In the genomic region with DNA sequence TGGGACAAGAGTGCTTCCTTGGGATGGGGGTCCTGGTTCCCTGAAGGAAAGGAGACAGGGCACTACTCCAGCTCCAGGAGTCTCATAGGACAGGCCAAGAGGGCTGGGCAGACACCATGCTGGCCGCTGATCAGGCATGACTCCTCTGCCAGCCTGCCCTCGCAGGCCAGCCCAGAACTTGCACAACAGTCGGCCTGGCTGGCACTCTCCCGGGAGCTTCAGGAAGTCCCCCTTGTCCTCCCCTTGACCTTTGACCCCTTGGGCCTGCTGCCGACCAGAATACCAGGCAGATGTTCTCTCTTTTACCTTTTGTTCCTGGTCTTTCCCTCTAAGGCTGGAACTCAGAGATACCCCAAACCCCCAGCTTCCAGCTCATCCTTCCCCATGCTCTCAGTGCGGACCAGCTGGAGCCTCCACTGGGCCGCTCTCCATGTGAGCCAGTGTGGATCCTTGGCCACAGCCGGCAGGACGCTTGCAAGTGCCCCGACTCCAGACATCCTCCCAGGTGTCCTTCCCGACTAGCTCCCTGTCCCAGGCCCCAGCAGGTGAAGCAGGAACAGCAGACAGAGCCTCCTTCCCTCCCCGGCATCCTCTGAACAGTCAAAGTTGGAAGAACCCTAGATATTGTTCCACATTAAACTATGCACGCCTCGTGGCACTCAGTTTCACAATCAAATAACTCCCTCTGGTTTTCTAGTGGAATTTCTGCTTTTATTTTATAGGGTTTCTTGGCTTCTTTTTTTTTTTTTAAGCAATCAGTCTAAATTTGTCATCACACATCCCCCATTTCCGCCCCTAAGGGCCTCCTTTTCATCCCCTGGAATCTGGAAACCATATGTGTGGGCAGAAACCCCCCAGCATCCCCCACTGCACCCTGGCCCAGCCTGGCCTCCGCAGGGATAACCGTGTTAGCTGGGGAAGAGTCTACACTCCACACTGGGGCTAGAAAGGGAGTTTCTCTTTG, we compare ENCODE assay signal across 16 cellular contexts. TPM values are rescaled to one million over a fixed set of nuclear protein-coding genes. Genes with fewer than 3 reads are reported as not detected.
DNase-seq lines count a peak whose midpoint lies in the region; ATAC-seq and TF ChIP-seq lines count a peak whose summit lies in the region.
"Had no signal": no experiment of that assay in that cellular context is flagged by ENCODE, and none has a peak within 500 bp of the region (broad histone marks: within the 10 kb centered on the region; RNA-seq: fewer than 3 reads in every experiment).

No MANE protein-coding gene starts in this region.

- POLR2A ChIA-PET in Caco-2 (lab: Charles Lee): interaction anchor here (1.8 kb wide), 1 partner anchor 19 kb away, joined by 6 read pairs; no protein-coding TSS in a partner anchor

- H3K79me2 ChIP-seq in hepatocyte: no peaks in the 10 kb centered on the region

- peaks cover 26% of the 10 kb centered on the region for H3K4me1 Mint-ChIP-seq in activated naive CD4-positive, alpha-beta T cell treated with anti-CD3 and anti-CD28 coated beads, Interleukin-2, amount 10 ng/mL, durations not matched to agents 7 days and 5 days
- H3K4me1 Mint-ChIP-seq in activated naive CD4-positive, alpha-beta T cell treated with anti-CD3 and anti-CD28 coated beads for 36 hours (ENCODE audit: low read depth): peaks cover 9% of the 10 kb centered on the region
- peaks cover 12% of the 10 kb centered on the region for H3K4me1 Mint-ChIP-seq in Caco-2 (ENCODE audit: low read depth, unreplicated experiment)

- H3K4me3 Mint-ChIP-seq in activated naive CD4-positive, alpha-beta T cell treated with anti-CD3 and anti-CD28 coated beads, Interleukin-2, amount 10 ng/mL, durations not matched to agents 7 days and 5 days: no peak overlapping the region
- H3K4me3 Mint-ChIP-seq in activated naive CD4-positive, alpha-beta T cell treated with anti-CD3 and anti-CD28 coated beads for 36 hours: no peak overlapping the region
- H3K4me3 Mint-ChIP-seq in Caco-2 (ENCODE audit: unreplicated experiment): no peak overlapping the region
- H3K4me3 Mint-ChIP-seq: activated naive CD8-positive, alpha-beta T cell treated with anti-CD3 and anti-CD28 coated beads, Interleukin-2, amount 50 U/mL, for 24 hours; natural killer cell treated with Interleukin-12 subunit alpha and Interleukin-12 subunit beta and Interleukin-15 and Interleukin-18, amount 100 ng/mL, for 72 hours had no signal

- peaks cover 3% of the 10 kb centered on the region for H3K27me3 Mint-ChIP-seq in activated naive CD4-positive, alpha-beta T cell treated with anti-CD3 and anti-CD28 coated beads, Interleukin-2, amount 10 ng/mL, durations not matched to agents 7 days and 5 days
- H3K27me3 Mint-ChIP-seq in activated naive CD4-positive, alpha-beta T cell treated with anti-CD3 and anti-CD28 coated beads for 36 hours (ENCODE audit: low read depth): no peaks in the 10 kb centered on the region
- no peaks in the 10 kb centered on the region for H3K27me3 Mint-ChIP-seq in Caco-2 (ENCODE audit: insufficient read depth, unreplicated experiment)
- H3K27me3 Mint-ChIP-seq: activated naive CD8-positive, alpha-beta T cell treated with anti-CD3 and anti-CD28 coated beads, Interleukin-2, amount 50 U/mL, for 24 hours; natural killer cell treated with Interleukin-12 subunit alpha and Interleukin-12 subunit beta and Interleukin-15 and Interleukin-18, amount 100 ng/mL, for 72 hours had no signal

- H3K9me2 ChIP-seq in hepatocyte (replicated peaks; ENCODE audit: insufficient read depth): no peaks in the 10 kb centered on the region

- peaks cover 56% of the 10 kb centered on the region for H3K4me1 ChIP-seq in hepatocyte (ENCODE audit: insufficient read depth)
- H3K4me1 ChIP-seq in subcutaneous abdominal adipose tissue (ENCODE audit: control insufficient read depth in 5 of 5, insufficient read depth in 5 of 5, low read length in 5 of 5): peaks cover 14 to 82% (median 60%) of the 10 kb centered on the region in 5 donors
- peaks cover 28% of the 10 kb centered on the region for H3K4me1 ChIP-seq in Caco-2

- 65% methylated on average over 17 of the region's 17 CpGs for WGBS in hepatocyte (ENCODE audit: low lambda C conversion rate, missing lambda C conversion rate)

- peaks cover 4% of the 10 kb centered on the region for H4K20me1 ChIP-seq in hepatocyte (ENCODE audit: insufficient read depth, poor library complexity, severe bottlenecking)

- H3K9me3 Mint-ChIP-seq in activated naive CD4-positive, alpha-beta T cell treated with anti-CD3 and anti-CD28 coated beads, Interleukin-2, amount 10 ng/mL, durations not matched to agents 7 days and 5 days: peaks cover 2% of the 10 kb centered on the region
- no peaks in the 10 kb centered on the region for H3K9me3 Mint-ChIP-seq in activated naive CD4-positive, alpha-beta T cell treated with anti-CD3 and anti-CD28 coated beads for 36 hours
- H3K9me3 Mint-ChIP-seq in Caco-2 (ENCODE audit: unreplicated experiment): no peaks in the 10 kb centered on the region
- H3K9me3 Mint-ChIP-seq: activated naive CD8-positive, alpha-beta T cell treated with anti-CD3 and anti-CD28 coated beads, Interleukin-2, amount 50 U/mL, for 24 hours; natural killer cell treated with Interleukin-12 subunit alpha and Interleukin-12 subunit beta and Interleukin-15 and Interleukin-18, amount 100 ng/mL, for 72 hours had no signal

- peak overlapping the region in 1 of 5 donors; percentile 73 for H3K9ac ChIP-seq in subcutaneous abdominal adipose tissue (ENCODE audit: low read length in 5 of 5)

- H3K27me3 ChIP-seq in hepatocyte (no peaks in the 10 kb centered on the region), subcutaneous abdominal adipose tissue (ENCODE audit: control insufficient read depth in 5 of 5, insufficient read depth in 4 of 5, low read length in 5 of 5) (no peaks in the 10 kb centered on the region), Caco-2 (replicated peaks; ENCODE audit: control insufficient read depth, insufficient read depth, low read length) (no peaks in the 10 kb centered on the region)

- no TSS peak for BruUV-seq in Caco-2 (replicated peaks; lab: Mats Ljungman, UMichigan)

- no peak overlapping the region for H2AFZ ChIP-seq in hepatocyte

- H3K4me2 ChIP-seq in hepatocyte: no peak overlapping the region

- CTCF ChIA-PET in activated naive CD4-positive, alpha-beta T cell treated with anti-CD3 and anti-CD28 coated beads, Interleukin-2, amount 10 ng/mL, durations not matched to agents 7 days and 5 days (lab: Charles Lee): interaction anchor here (0.6 to 1.6 kb wide), 4 partner anchors 20 to 591 kb away, joined by 3 to 4 read pairs (median 3); no protein-coding TSS in a partner anchor
- CTCF ChIA-PET in activated naive CD4-positive, alpha-beta T cell treated with anti-CD3 and anti-CD28 coated beads for 36 hours (lab: Charles Lee): interaction anchor here (0.6 to 5.2 kb wide), 3 partner anchors 20 to 126 kb away, joined by 3 to 34 read pairs (median 6); a partner anchor contains a TSS
- CTCF ChIA-PET in Caco-2 (lab: Charles Lee): interaction anchor here (0.6 to 2.3 kb wide), 3 partner anchors 21 to 124 kb away, joined by 3 to 12 read pairs (median 3); no protein-coding TSS in a partner anchor

- no peak for DNase-seq in activated naive CD4-positive, alpha-beta T cell treated with anti-CD3 and anti-CD28 coated beads, Interleukin-2, amount 10 ng/mL, durations not matched to agents 7 days and 5 days
- DNase-seq in activated naive CD4-positive, alpha-beta T cell treated with anti-CD3 and anti-CD28 coated beads for 36 hours: no peak
- DNase-seq in hepatocyte (ENCODE audit: low spot score): no peak
- no peak for DNase-seq in stimulated activated naive CD8-positive, alpha-beta T cell treated with anti-CD3 and anti-CD28 coated beads, Interleukin-15, Interleukin-2, amounts not matched to agents 100 U/mL and 50 U/mL, for 24 hours
- DNase-seq in Caco-2: no peak
- DNase-seq: ACHN; activated CD4-positive, alpha-beta T cell treated with anti-CD3 and anti-CD28 coated beads for 4 hours; activated naive CD8-positive, alpha-beta T cell treated with anti-CD3 and anti-CD28 coated beads, Interleukin-2, amount 50 U/mL, for 24 hours; effector CD8-positive, alpha-beta T cell; NCI-H2029 treated with DMSO at 0.1 percent for 48 hours; stimulated activated CD4-positive, alpha-beta T cell treated with anti-CD3 and anti-CD28 coated beads, Interleukin-4, amount 100 ng/mL, for 24 hours had no signal

- H3K4me3 ChIP-seq in hepatocyte: no peak overlapping the region
- no peak overlapping the region for H3K4me3 ChIP-seq in subcutaneous abdominal adipose tissue (ENCODE audit: low read depth in 1 of 5, low read length in 5 of 5)
- H3K4me3 ChIP-seq in Caco-2 (ENCODE audit: low read depth, low read length): no peak overlapping the region
- H3K4me3 ChIP-seq: thoracic aorta had no signal

- intact Hi-C loops in activated naive CD4-positive, alpha-beta T cell treated with anti-CD3 and anti-CD28 coated beads for 36 hours (cut with micrococcal nuclease): loop anchor here (5.0 kb wide), 1 partner anchor 372 kb away; no protein-coding TSS in a partner anchor
- intact Hi-C loops in Caco-2 (cut with micrococcal nuclease; ENCODE audit: unreplicated experiment): loop anchor here (5.0 to 10.0 kb wide), 2 partner anchors 32 to 425 kb away; a partner anchor contains a TSS

- no peaks in the 10 kb centered on the region for H3K9me3 ChIP-seq in hepatocyte (ENCODE audit: low read depth)
- no peaks in the 10 kb centered on the region for H3K9me3 ChIP-seq in subcutaneous abdominal adipose tissue (ENCODE audit: control insufficient read depth in 5 of 5, low read length in 5 of 5)
- no peaks in the 10 kb centered on the region for H3K9me3 ChIP-seq in Caco-2
- H3K9me3 ChIP-seq: thoracic aorta had no signal

- TF ChIP-seq CTCF in hepatocyte (IDR thresholded peaks at IDR 0.05; ENCODE audit: poor library complexity): no peak
- TF ChIP-seq CTCF in Caco-2 (IDR thresholded peaks at IDR 0.05; ENCODE audit: insufficient read depth in 1 of 2, low read depth in 1 of 2, low read length in 1 of 2, severe bottlenecking in 1 of 2, unreplicated experiment in 1 of 2): no peak

- ATAC-seq in SK-N-SH treated with all-trans-retinoic acid at 6 μM for 48 hours: no peak
- no peak for ATAC-seq in stimulated activated naive CD8-positive, alpha-beta T cell treated with anti-CD3 and anti-CD28 coated beads, Interleukin-15, Interleukin-2, amounts not matched to agents 100 U/mL and 50 U/mL, for 24 hours
- ATAC-seq in GM21825 (IDR thresholded peaks at IDR 0.05; ENCODE audit: unreplicated experiment): no peak
- ATAC-seq: activated naive CD8-positive, alpha-beta T cell treated with anti-CD3 and anti-CD28 coated beads, Interleukin-2, amount 50 U/mL, for 24 hours; natural killer cell treated with Interleukin-12 subunit alpha and Interleukin-12 subunit beta and Interleukin-15 and Interleukin-18, amount 100 ng/mL, for 72 hours had no signal

- peak overlapping the region; percentile 69 for H3K27ac ChIP-seq in hepatocyte
- peak overlapping the region; percentile 96 for H3K27ac ChIP-seq in subcutaneous abdominal adipose tissue (ENCODE audit: low read depth, low read length)
- H3K27ac ChIP-seq: thoracic aorta had no signal

- H3K36me3 ChIP-seq in hepatocyte (replicated peaks; ENCODE audit: insufficient read depth, low read depth): no peaks in the 10 kb centered on the region
- no peaks in the 10 kb centered on the region for H3K36me3 ChIP-seq in subcutaneous abdominal adipose tissue (ENCODE audit: control insufficient read depth in 5 of 5, insufficient read depth in 5 of 5, low read length in 5 of 5)
- no peaks in the 10 kb centered on the region for H3K36me3 ChIP-seq in Caco-2 (ENCODE audit: control insufficient read depth, insufficient read depth, low read length)
- H3K36me3 ChIP-seq: thoracic aorta had no signal

- peak overlapping the region; percentile 45 for H3K27ac Mint-ChIP-seq in activated naive CD4-positive, alpha-beta T cell treated with anti-CD3 and anti-CD28 coated beads, Interleukin-2, amount 10 ng/mL, durations not matched to agents 7 days and 5 days
- no peak overlapping the region for H3K27ac Mint-ChIP-seq in activated naive CD4-positive, alpha-beta T cell treated with anti-CD3 and anti-CD28 coated beads for 36 hours
- H3K27ac Mint-ChIP-seq in Caco-2 (ENCODE audit: unreplicated experiment): no peak overlapping the region
- H3K27ac Mint-ChIP-seq: activated naive CD8-positive, alpha-beta T cell treated with anti-CD3 and anti-CD28 coated beads, Interleukin-2, amount 50 U/mL, for 24 hours had no signal

- H3K36me3 Mint-ChIP-seq in activated naive CD4-positive, alpha-beta T cell treated with anti-CD3 and anti-CD28 coated beads, Interleukin-2, amount 10 ng/mL, durations not matched to agents 7 days and 5 days: no peaks in the 10 kb centered on the region
- H3K36me3 Mint-ChIP-seq in activated naive CD4-positive, alpha-beta T cell treated with anti-CD3 and anti-CD28 coated beads for 36 hours (ENCODE audit: low read depth): no peaks in the 10 kb centered on the region
- H3K36me3 Mint-ChIP-seq in Caco-2 (ENCODE audit: insufficient read depth, unreplicated experiment): peaks cover 18% of the 10 kb centered on the region
- H3K36me3 Mint-ChIP-seq: natural killer cell treated with Interleukin-12 subunit alpha and Interleukin-12 subunit beta and Interleukin-15 and Interleukin-18, amount 100 ng/mL, for 72 hours had no signal

RNA-seq across cellular contexts. Expression of a gene that starts 15.7 kb away (rescaled TPM):
- 1 to 10 TPM; 3.3 to 3.4 TPM for total RNA-seq in activated naive CD4-positive, alpha-beta T cell treated with anti-CD3 and anti-CD28 coated beads for 36 hours
- total RNA-seq in hepatocyte (38.3 and 40.1 TPM in 2 replicates), Caco-2 (2022) (27.3 and 29.3 TPM in 2 replicates)
- polyA plus RNA-seq in hepatocyte: 34.6 and 40.3 TPM in 2 replicates

RNA-seq across cellular contexts. Expression of a gene that starts 19.2 kb away (rescaled TPM):
- under 1 TPM in 1 of 2 experiments, not detected in 1; 0.14 TPM for total RNA-seq in activated naive CD4-positive, alpha-beta T cell treated with anti-CD3 and anti-CD28 coated beads for 36 hours
- total RNA-seq in hepatocyte: 2.3 and 2.8 TPM in 2 replicates
- 1.1 TPM in 1 of 2 replicates, not detected in the other for polyA plus RNA-seq in hepatocyte
- total RNA-seq in Caco-2 (2022): 3.4 TPM in 2 replicates

RNA-seq across cellular contexts. Expression of a gene that starts 35.9 kb away (rescaled TPM):
- under 1 TPM in 1 of 2 experiments, not detected in 1; 0.22 TPM for total RNA-seq in activated naive CD4-positive, alpha-beta T cell treated with anti-CD3 and anti-CD28 coated beads for 36 hours
- total RNA-seq in hepatocyte: 1.2 and 1.7 TPM in 2 replicates
- 5.7 and 6.1 TPM in 2 replicates for polyA plus RNA-seq in hepatocyte
- total RNA-seq in Caco-2 (2022): 3.2 and 4.4 TPM in 2 replicates
- total RNA-seq: natural killer cell treated with Interleukin-12 subunit alpha and Interleukin-12 subunit beta and Interleukin-15 and Interleukin-18, amount 100 ng/mL, for 72 hours; thoracic aorta had no signal

RNA-seq across cellular contexts. Expression of a gene that starts 43.3 kb away (rescaled TPM):
- 10 to 100 TPM; 19.8 to 20.2 TPM for total RNA-seq in activated naive CD4-positive, alpha-beta T cell treated with anti-CD3 and anti-CD28 coated beads for 36 hours
- total RNA-seq in hepatocyte: 22.1 and 26.8 TPM in 2 replicates
- polyA plus RNA-seq in hepatocyte: 15.6 and 16.2 TPM in 2 replicates
- total RNA-seq in Caco-2 (2022): 54.0 and 55.8 TPM in 2 replicates
